ENCODE assay signal across 20 cellular contexts in genomic region chr22:35170716-35171697, GRCh38.
A peak's percentile ranks its signal among the peaks of the same experiment; 100 is the strongest.
DNase-seq lines count a peak whose midpoint lies in the region; ATAC-seq and TF ChIP-seq lines count a peak whose summit lies in the region.
"Had no signal": no experiment of that assay in that cellular context is flagged by ENCODE, and none has a peak within 500 bp of the region (broad histone marks: within the 10 kb centered on the region; RNA-seq: fewer than 3 reads in every experiment).

No MANE protein-coding gene starts in this region.

- no peaks in the 10 kb centered on the region for H3K27me3 ChIP-seq in WERI-Rb-1 (ENCODE audit: insufficient read depth, low read depth, severe bottlenecking)
- H3K27me3 ChIP-seq: SJSA1 had no signal

- H3K36me3 Mint-ChIP-seq in activated CD4-positive, alpha-beta T cell treated with anti-CD3 and anti-CD28 coated beads, Interleukin-2, amount 10 ng/mL, durations not matched to agents 24 days and 14 days (ENCODE audit: low read depth), result no peaks in the 10 kb centered on the region
- H3K36me3 Mint-ChIP-seq in activated CD4-positive, alpha-beta T cell treated with anti-CD3 and anti-CD28 coated beads for 36 hours (ENCODE audit: low read depth), result no peaks in the 10 kb centered on the region

- H3K36me3 ChIP-seq in WERI-Rb-1, result no peaks in the 10 kb centered on the region
- H3K36me3 ChIP-seq: SJSA1 had no signal

- H3K27ac Mint-ChIP-seq in activated CD4-positive, alpha-beta T cell treated with anti-CD3 and anti-CD28 coated beads, Interleukin-2, amount 10 ng/mL, durations not matched to agents 24 days and 14 days, result no peak overlapping the region
- H3K27ac Mint-ChIP-seq in activated CD4-positive, alpha-beta T cell treated with anti-CD3 and anti-CD28 coated beads for 36 hours, result no peak overlapping the region

- TF ChIP-seq CTCF in WERI-Rb-1 (IDR thresholded peaks at IDR 0.05; ENCODE audit: low read depth, low read length), result no peak

- no peak overlapping the region for H3K4me3 Mint-ChIP-seq in activated CD4-positive, alpha-beta T cell treated with anti-CD3 and anti-CD28 coated beads, Interleukin-2, amount 10 ng/mL, durations not matched to agents 24 days and 14 days
- no peak overlapping the region for H3K4me3 Mint-ChIP-seq in activated CD4-positive, alpha-beta T cell treated with anti-CD3 and anti-CD28 coated beads for 36 hours

- no peaks in the 10 kb centered on the region for H3K4me1 Mint-ChIP-seq in activated CD4-positive, alpha-beta T cell treated with anti-CD3 and anti-CD28 coated beads, Interleukin-2, amount 10 ng/mL, durations not matched to agents 24 days and 14 days
- no peaks in the 10 kb centered on the region for H3K4me1 Mint-ChIP-seq in activated CD4-positive, alpha-beta T cell treated with anti-CD3 and anti-CD28 coated beads for 36 hours

- ATAC-seq in activated CD4-positive, alpha-beta T cell treated with anti-CD3 and anti-CD28 coated beads for 36 hours, result no peak
- ATAC-seq in HG03196 (IDR thresholded peaks at IDR 0.05; ENCODE audit: unreplicated experiment), result no peak
- ATAC-seq: A549 had no signal

- no peaks in the 10 kb centered on the region for H3K27me3 Mint-ChIP-seq in activated CD4-positive, alpha-beta T cell treated with anti-CD3 and anti-CD28 coated beads, Interleukin-2, amount 10 ng/mL, durations not matched to agents 24 days and 14 days
- peaks cover 19% of the 10 kb centered on the region for H3K27me3 Mint-ChIP-seq in activated CD4-positive, alpha-beta T cell treated with anti-CD3 and anti-CD28 coated beads for 36 hours

- no peaks in the 10 kb centered on the region for H3K9me3 Mint-ChIP-seq in activated CD4-positive, alpha-beta T cell treated with anti-CD3 and anti-CD28 coated beads, Interleukin-2, amount 10 ng/mL, durations not matched to agents 24 days and 14 days
- no peaks in the 10 kb centered on the region for H3K9me3 Mint-ChIP-seq in activated CD4-positive, alpha-beta T cell treated with anti-CD3 and anti-CD28 coated beads for 36 hours (ENCODE audit: low read depth)

- H3K9me3 ChIP-seq in WERI-Rb-1 (ENCODE audit: severe bottlenecking), result no peaks in the 10 kb centered on the region
- H3K9me3 ChIP-seq: A549, SJSA1 had no signal

- POLR2A ChIA-PET in activated CD4-positive, alpha-beta T cell treated with anti-CD3 and anti-CD28 coated beads for 36 hours (lab: Charles Lee), result no interaction called here

- H3K4me3 ChIP-seq in WERI-Rb-1 (ENCODE audit: low read depth, low read length), result no peak overlapping the region
- H3K4me3 ChIP-seq: A549, GM23248, PC-9, SJSA1 had no signal

- DNase-seq in activated CD4-positive, alpha-beta T cell treated with anti-CD3 and anti-CD28 coated beads, Interleukin-2, amount 10 ng/mL, durations not matched to agents 24 days and 14 days, result peak; percentile 37
- DNase-seq in activated CD4-positive, alpha-beta T cell treated with anti-CD3 and anti-CD28 coated beads for 36 hours, result no peak
- peak; percentile 62 for DNase-seq in WERI-Rb-1
- peak; percentile 31 for DNase-seq in iPS-NIHi11 (ENCODE audit: low spot score)
- DNase-seq in ACHN, result no peak
- DNase-seq in activated CD4-positive, CD25-positive, alpha-beta regulatory T cell treated with anti-CD3 and anti-CD28 coated beads, Interleukin-2, amount 50 U/mL, for 72 hours, result no peak
- DNase-seq: C1 segment of cervical spinal cord, DMS79 treated with DMSO at 0.1 percent for 48 hours, GM23248, HCEC 1CT, NCI-H1092, NCI-H146, NCI-H2081, NCI-H2227 treated with DMSO at 0.1 percent for 48 hours, NCI-H748 treated with DMSO at 0.1 percent for 48 hours, PC-9 had no signal

- CTCF ChIA-PET in activated CD4-positive, alpha-beta T cell treated with anti-CD3 and anti-CD28 coated beads for 36 hours (lab: Charles Lee), result interaction anchor here (0.5 to 1.2 kb wide), 2 partner anchors 51 to 147 kb away, joined by 3 to 4 read pairs; no protein-coding TSS in a partner anchor

- in situ Hi-C loops in ACHN (cut with HindIII; ENCODE audit: low pct_ligation_motif_present, low pct_unique_long_range_greater_than_20kb, low sequenced_read_pairs), result no loop called here

- 0 out of 2 replicates have a peak overlapping the region, but pooled peaks have one; percentile 4 for H3K27ac ChIP-seq in WERI-Rb-1
- H3K27ac ChIP-seq: A549, GM23248, KMS-11, PC-9, SJSA1 had no signal

- intact Hi-C loops in activated CD4-positive, alpha-beta T cell treated with anti-CD3 and anti-CD28 coated beads, Interleukin-2, amount 10 ng/mL, durations not matched to agents 24 days and 14 days (cut with micrococcal nuclease), result no loop called here
- intact Hi-C loops in activated CD4-positive, alpha-beta T cell treated with anti-CD3 and anti-CD28 coated beads for 36 hours (cut with DNase I, micrococcal nuclease), result no loop called here

Comparison
In these comparisons a context has a peak if more than half of its experiments do, and no peak if none do; other contexts are left out.
1. DNase-seq: peak in activated CD4-positive, alpha-beta T cell treated with anti-CD3 and anti-CD28 coated beads, Interleukin-2, amount 10 ng/mL, durations not matched to agents 24 days and 14 days (single experiment), WERI-Rb-1 (single experiment) and iPS-NIHi11 (single experiment); none in activated CD4-positive, alpha-beta T cell treated with anti-CD3 and anti-CD28 coated beads for 36 hours (single experiment), ACHN (single experiment) and activated CD4-positive, CD25-positive, alpha-beta regulatory T cell treated with anti-CD3 and anti-CD28 coated beads, Interleukin-2, amount 50 U/mL, for 72 hours (single experiment).